In the genomic region with DNA sequence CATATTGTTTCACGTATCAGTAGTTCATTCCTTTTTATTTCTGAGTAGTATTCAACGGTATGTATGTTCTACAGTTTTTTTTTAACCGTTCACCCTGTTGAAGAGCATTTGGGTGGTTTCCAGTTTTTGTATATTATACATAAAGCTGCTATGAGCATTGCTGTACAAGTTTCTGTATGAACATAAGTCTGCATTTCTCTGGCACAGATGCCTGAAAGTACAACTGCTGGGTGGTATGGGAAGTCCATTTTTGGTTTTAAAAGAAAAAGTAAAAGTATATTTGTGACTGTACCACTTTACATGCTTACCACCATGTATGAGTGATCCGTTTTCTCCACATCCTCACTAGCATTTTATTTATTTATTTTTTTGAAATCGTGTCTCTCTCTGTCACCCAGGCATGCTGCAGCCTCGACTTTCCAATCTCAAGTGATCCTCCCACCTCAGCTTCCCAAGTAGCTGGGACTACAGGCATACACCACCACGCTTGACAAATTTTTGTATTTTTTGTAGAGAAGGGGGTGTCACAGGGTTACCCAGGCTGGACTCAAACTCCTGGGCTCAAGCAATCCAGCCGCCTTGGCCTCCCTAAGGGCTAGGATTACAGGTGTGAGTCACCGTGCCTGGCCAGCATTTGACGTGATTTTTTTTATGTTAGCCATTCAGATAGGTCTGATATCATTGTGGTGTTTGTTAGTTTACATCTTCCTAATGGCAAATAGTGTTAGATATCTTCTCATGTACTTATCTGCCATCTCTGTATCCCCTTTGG, we compare ENCODE assay signal across 12 cellular contexts. TPM values are rescaled to one million over a fixed set of nuclear protein-coding genes. Genes with fewer than 3 reads are reported as not detected.
DNase-seq lines count a peak whose midpoint lies in the region; ATAC-seq and TF ChIP-seq lines count a peak whose summit lies in the region.
"Had no signal": no experiment of that assay in that cellular context is flagged by ENCODE, and none has a peak within 500 bp of the region (broad histone marks: within the 10 kb centered on the region; RNA-seq: fewer than 3 reads in every experiment).

No MANE protein-coding gene starts in this region.

- no peaks in the 10 kb centered on the region for H3F3A ChIP-seq in GM23338 (replicated peaks; ENCODE audit: low read depth)

- RAD21 ChIA-PET in HCT116 (lab: Charles Lee; ENCODE audit: low non-redundant PET in 1 of 2, low total read pairs in 2 of 2, uncharacterized antibody in 2 of 2, unreplicated experiment in 2 of 2) = no interaction called here

- TF ChIP-seq CTCF in HCT116 (IDR thresholded peaks at IDR 0.05 in 2 of 3, conservative IDR thresholded peaks at IDR 0.05 in 1 of 3; ENCODE audit: borderline replicate concordance in 1 of 3, insufficient read depth in 1 of 3, low read depth in 2 of 3, low read length in 2 of 3) (no peak), GM23338 (conservative IDR thresholded peaks at IDR 0.05; ENCODE audit: low read depth in 2 of 2) (no peak), tibial artery (IDR thresholded peaks at IDR 0.05) (no peak)

- BruUV-seq in HCT116 (replicated peaks; lab: Mats Ljungman, UMichigan) = no TSS peak

- peak overlapping the region; percentile 24; the same call in 1 of the 2 replicates for H3K4me2 ChIP-seq in HCT116 (ENCODE audit: low read length)
- no peak overlapping the region for H3K4me2 ChIP-seq in GM23338
- H3K4me2 ChIP-seq: neural progenitor cell had no signal

- CTCF ChIA-PET in activated CD8-positive, alpha-beta memory T cell treated with anti-CD3 and anti-CD28 coated beads, Interleukin-2, amount 10 ng/mL, durations not matched to agents 7 days and 5 days (lab: Charles Lee) = interaction anchor here (0.9 to 1.9 kb wide), 2 partner anchors 9 to 181 kb away, joined by 3 to 4 read pairs; no protein-coding TSS in a partner anchor
- CTCF ChIA-PET in HCT116 (lab: Charles Lee) = interaction anchor here (1.1 to 2.5 kb wide), 2 partner anchors 15 to 359 kb away, joined by 4 to 10 read pairs; no protein-coding TSS in a partner anchor

- peaks cover 39% of the 10 kb centered on the region for H3K4me1 Mint-ChIP-seq in activated CD8-positive, alpha-beta memory T cell treated with anti-CD3 and anti-CD28 coated beads, Interleukin-2, amount 10 ng/mL, durations not matched to agents 7 days and 5 days
- H3K4me1 Mint-ChIP-seq in GM23338 = no peaks in the 10 kb centered on the region; the same call in 2 of the 3 replicates

- H3K27me3 ChIP-seq in HCT116 (ENCODE audit: insufficient read depth, low read length) = no peaks in the 10 kb centered on the region
- H3K27me3 ChIP-seq in GM23338 (ENCODE audit: insufficient read depth) = peaks cover 29% of the 10 kb centered on the region
- H3K27me3 ChIP-seq in tibial artery = peaks cover 0 to 23% of the 10 kb centered on the region in 2 donors

- no peak for TF ChIP-seq POLR2A in HCT116 (IDR thresholded peaks at IDR 0.05; ENCODE audit: borderline replicate concordance, extremely low read depth, insufficient read depth, insufficient read length)

- intact Hi-C loops in HCT116 (cut with micrococcal nuclease) (loop anchor here (5.0 kb wide), 3 partner anchors 187 to 608 kb away; no protein-coding TSS in a partner anchor), tibial artery (cut with DNase I; ENCODE audit: low total_unique reads) (no loop called here)

- POLR2A ChIA-PET in HCT116 (lab: Charles Lee) = no interaction called here

- H3K4me1 ChIP-seq in HCT116 (ENCODE audit: control insufficient read depth in 1 of 2, insufficient read depth in 2 of 2, low read length in 2 of 2) (peaks cover 0 to 15% of the 10 kb centered on the region in 2 experiments; a peak in 2 of 4 replicates), GM23338 (ENCODE audit: insufficient read depth) (no peaks in the 10 kb centered on the region), tibial artery (no peaks in the 10 kb centered on the region)
- H3K4me1 ChIP-seq: neural progenitor cell had no signal

- H3K36me3 Mint-ChIP-seq in activated CD8-positive, alpha-beta memory T cell treated with anti-CD3 and anti-CD28 coated beads, Interleukin-2, amount 10 ng/mL, durations not matched to agents 7 days and 5 days = peaks cover 5% of the 10 kb centered on the region
- H3K36me3 Mint-ChIP-seq in GM23338 (ENCODE audit: low read depth) = no peaks in the 10 kb centered on the region
- H3K36me3 Mint-ChIP-seq: neural progenitor cell had no signal

- H3K27ac Mint-ChIP-seq in activated CD8-positive, alpha-beta memory T cell treated with anti-CD3 and anti-CD28 coated beads, Interleukin-2, amount 10 ng/mL, durations not matched to agents 7 days and 5 days = peak overlapping the region; percentile 12
- no peak overlapping the region for H3K27ac Mint-ChIP-seq in GM23338
- H3K27ac Mint-ChIP-seq: neural progenitor cell had no signal

- peaks cover 31% of the 10 kb centered on the region for H3K27me3 Mint-ChIP-seq in activated CD8-positive, alpha-beta memory T cell treated with anti-CD3 and anti-CD28 coated beads, Interleukin-2, amount 10 ng/mL, durations not matched to agents 7 days and 5 days
- peaks cover 12% of the 10 kb centered on the region for H3K27me3 Mint-ChIP-seq in GM23338 (ENCODE audit: insufficient read depth, low read depth, poor library complexity)

- H3K4me3 ChIP-seq in HCT116 (replicated peaks in 1 of 2; ENCODE audit: low read depth in 1 of 2, low read length in 2 of 2) (no peak overlapping the region), GM23338 (no peak overlapping the region), tibial artery (no peak overlapping the region)
- H3K4me3 ChIP-seq: coronary artery, neural progenitor cell had no signal

- H3K4me3 Mint-ChIP-seq in activated CD8-positive, alpha-beta memory T cell treated with anti-CD3 and anti-CD28 coated beads, Interleukin-2, amount 10 ng/mL, durations not matched to agents 7 days and 5 days = no peak overlapping the region
- no peak overlapping the region for H3K4me3 Mint-ChIP-seq in GM23338
- H3K4me3 Mint-ChIP-seq: neural progenitor cell had no signal

- TF ChIP-seq RAD21 in HCT116 (IDR thresholded peaks at IDR 0.05; ENCODE audit: low read depth) = no peak

- H4K20me1 ChIP-seq in HCT116 (ENCODE audit: insufficient read depth) (no peaks in the 10 kb centered on the region), GM23338 (replicated peaks; ENCODE audit: insufficient read depth) (0 out of 2 replicates have a peak, but pooled peaks cover 2% of the 10 kb centered on the region)

- H3K27ac ChIP-seq in HCT116 (ENCODE audit: low read depth, low read length) (no peak overlapping the region), GM23338 (ENCODE audit: low read depth) (no peak overlapping the region), tibial artery (no peak overlapping the region)
- H3K27ac ChIP-seq: coronary artery, neural progenitor cell had no signal

- H3K9me3 ChIP-seq in HCT116 (ENCODE audit: control insufficient read depth in 1 of 2, insufficient read depth in 1 of 2, low read depth in 1 of 2, low read length in 2 of 2) (no peaks in the 10 kb centered on the region), tibial artery (no peaks in the 10 kb centered on the region)

- no peaks in the 10 kb centered on the region for H3K9me2 ChIP-seq in HCT116 (ENCODE audit: insufficient read depth)
- H3K9me2 ChIP-seq in GM23338 (ENCODE audit: insufficient read depth) = no peaks in the 10 kb centered on the region

- ATAC-seq in activated CD8-positive, alpha-beta memory T cell treated with anti-CD3 and anti-CD28 coated beads, Interleukin-2, amount 10 ng/mL, durations not matched to agents 7 days and 5 days = peak; percentile 65
- ATAC-seq in HCT116 = peak; percentile 57
- peak; percentile 83 for ATAC-seq in HG03439 (IDR thresholded peaks at IDR 0.05; ENCODE audit: unreplicated experiment)
- no peak for ATAC-seq in GM23338

- no peak for DNase-seq in activated CD8-positive, alpha-beta memory T cell treated with anti-CD3 and anti-CD28 coated beads, Interleukin-2, amount 10 ng/mL, durations not matched to agents 7 days and 5 days
- DNase-seq in activated CD8-positive, alpha-beta memory T cell treated with anti-CD3 and anti-CD28 coated beads, Interleukin-2, amount 50 U/mL, for 4 hours = no peak
- DNase-seq in HCT116 (ENCODE audit: low read depth, low spot score) (no peak), myocyte (ENCODE audit: low read depth) (peak; percentile 17), GM23338 (ENCODE audit: low spot score) (no peak), tibial artery (no peak)
- no peak for DNase-seq in stimulated activated CD4-positive, alpha-beta T cell treated with anti-CD3 and anti-CD28 coated beads, Interleukin-4, amount 100 ng/mL, for 1 hour
- DNase-seq: ACHN, MV-4-11 had no signal

- peak overlapping the region; percentile 58 for H2AFZ ChIP-seq in HCT116 (ENCODE audit: low read depth, low read length, poor library complexity, severe bottlenecking)
- no peak overlapping the region for H2AFZ ChIP-seq in GM23338
- H2AFZ ChIP-seq: neural progenitor cell had no signal

- no peak overlapping the region for H3K9ac ChIP-seq in HCT116 (ENCODE audit: low read length)
- H3K9ac ChIP-seq: neural progenitor cell had no signal

- H3K79me2 ChIP-seq in HCT116 (ENCODE audit: insufficient read depth, low read length) (no peaks in the 10 kb centered on the region), GM23338 (replicated peaks; ENCODE audit: insufficient read depth) (no peaks in the 10 kb centered on the region)

- no peaks in the 10 kb centered on the region for H3K36me3 ChIP-seq in HCT116 (ENCODE audit: control insufficient read depth in 1 of 2, insufficient read depth in 2 of 2, low read length in 2 of 2)
- H3K36me3 ChIP-seq in GM23338 (ENCODE audit: insufficient read depth) = no peaks in the 10 kb centered on the region
- no peaks in the 10 kb centered on the region for H3K36me3 ChIP-seq in tibial artery
- H3K36me3 ChIP-seq: neural progenitor cell had no signal

- H3K9me3 Mint-ChIP-seq in activated CD8-positive, alpha-beta memory T cell treated with anti-CD3 and anti-CD28 coated beads, Interleukin-2, amount 10 ng/mL, durations not matched to agents 7 days and 5 days (ENCODE audit: low read depth) = no peaks in the 10 kb centered on the region
- H3K9me3 Mint-ChIP-seq in GM23338 = no peaks in the 10 kb centered on the region
- H3K9me3 Mint-ChIP-seq: neural progenitor cell had no signal

TF ChIP-seq in HCT116, 20 proteins besides CTCF, POLR2A, EP300 and RAD21 (continues in another document):
- TF ChIP-seq SIN3A (IDR thresholded peaks at IDR 0.05; ENCODE audit: low read depth) = no peak

TF ChIP-seq in GM23338, 12 proteins besides CTCF, POLR2A, EP300 and RAD21 (continues in another document):
- TF ChIP-seq POLR2AphosphoS5 (IDR thresholded peaks at IDR 0.05; ENCODE audit: low read depth) = no peak

RNA-seq across cellular contexts. Expression of gene SIM1, which starts 11.0 kb away (rescaled TPM):
- under 1 TPM in 1 of 2 experiments, not detected in 1; 0.07 TPM for total RNA-seq in activated CD8-positive, alpha-beta memory T cell treated with anti-CD3 and anti-CD28 coated beads, Interleukin-2, amount 10 ng/mL, durations not matched to agents 7 days and 5 days
- total RNA-seq in HCT116 (2021; ENCODE audit: unreplicated experiment) (not detected), myocyte (29.7 and 39.7 TPM in 2 replicates)
- not detected in 2 replicates for polyA plus RNA-seq in HCT116 (2012)
- 2.8 TPM for polyA plus RNA-seq in myocyte (2012)
- 0.23 and 0.49 TPM in 2 replicates for total RNA-seq in GM23338 (2014; rRNA removed; shearing (Covaris generic))
- 0.14 and 0.42 TPM in 2 replicates for polyA plus RNA-seq in GM23338 (2016; fragmentation: Nextera tagmentation; extraction: Ambion mirVana)

Comparison
In these comparisons a context has a peak if more than half of its experiments do, and no peak if none do; other contexts are left out.
1. RNA of gene SIM1, which starts 11.0 kb away (total RNA-seq): 29.7 to 39.7 TPM in myocyte; 0.23 to 0.49 TPM in GM23338, 0.07 TPM in activated CD8-positive, alpha-beta memory T cell treated with anti-CD3 and anti-CD28 coated beads, Interleukin-2, amount 10 ng/mL, durations not matched to agents 7 days and 5 days and not detected in HCT116 (single experiment); every median in the first group is over 10 times any median in the second.